Comparison of ENCODE assay signal across 8 cellular contexts in the genomic region with DNA sequence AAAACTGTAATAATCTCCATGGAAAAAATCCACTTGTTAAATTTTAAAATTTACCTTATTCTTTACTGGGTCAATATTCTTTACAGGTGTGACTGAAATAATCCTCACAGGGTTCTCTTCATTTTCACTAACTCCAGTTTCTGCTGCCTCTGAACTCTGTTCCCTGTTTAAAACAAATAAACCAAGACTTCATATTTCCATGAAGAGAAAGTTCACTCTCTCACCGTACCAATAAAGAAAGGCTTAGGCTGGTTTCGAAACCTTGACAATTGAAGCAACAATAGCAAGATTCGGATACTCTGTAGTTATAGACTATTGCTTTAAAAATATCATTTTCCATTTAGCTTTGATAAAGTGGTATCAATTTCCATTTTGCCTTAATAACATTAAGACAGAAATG.
"Had no signal": no experiment of that assay in that cellular context is flagged by ENCODE, and none has a peak within 500 bp of the region (broad histone marks: within the 10 kb centered on the region; RNA-seq: fewer than 3 reads in every experiment).

No MANE protein-coding gene starts in this region.

- H3K4me1 Mint-ChIP-seq: GM23338, H9 had no signal

- FAIRE-seq: H1, H54, K562 had no signal

- DNase-seq: H9, HCEC 1CT, IMR-90 had no signal

- H3K4me3 Mint-ChIP-seq: GM23338, H9 had no signal

- H3K4me2 ChIP-seq: GM23338 had no signal

- ATAC-seq: GM23338, K562 had no signal

- H2AFZ ChIP-seq: GM23338 had no signal

- H3K9me3 Mint-ChIP-seq: GM23338, H9 had no signal

- H3K27ac Mint-ChIP-seq: GM23338 had no signal

- H3K27ac ChIP-seq: HL-60 had no signal

- H3K4me3 ChIP-seq: GM23338, K562 had no signal
